Comparison of ENCODE assay signal across 8 cellular contexts in the genomic region with DNA sequence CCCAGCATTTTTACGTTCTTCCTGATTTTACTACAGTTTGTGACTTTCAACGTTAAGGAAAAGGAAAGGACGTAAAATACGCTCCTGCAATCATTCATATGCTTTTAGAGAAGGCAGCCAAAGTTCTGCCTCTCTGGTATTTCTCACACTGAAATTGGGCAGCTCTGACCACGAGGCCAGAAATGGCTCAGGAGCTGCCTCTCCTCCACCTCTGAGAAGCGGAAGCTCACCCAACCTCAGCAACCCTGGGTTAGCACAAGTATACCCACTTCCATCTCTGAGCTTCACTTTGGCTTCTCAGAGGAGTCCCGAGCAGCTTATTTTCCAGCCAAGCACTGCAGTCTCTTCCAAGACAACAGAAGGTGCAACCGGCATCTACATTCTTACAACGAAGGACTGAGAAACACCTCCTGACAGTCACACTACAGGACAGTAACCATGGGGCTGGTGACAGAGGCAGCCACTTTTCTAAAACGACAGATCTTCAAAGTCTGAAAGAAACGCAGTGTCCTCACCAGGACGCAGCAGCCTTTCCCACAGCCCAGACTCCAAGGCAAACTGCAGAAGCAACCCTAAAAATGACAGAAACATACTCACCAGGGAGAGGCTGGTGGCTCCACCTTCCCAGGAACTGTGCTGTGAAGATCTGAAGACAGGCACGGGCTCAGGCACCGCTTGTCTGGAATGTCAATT.
DNase-seq lines count a peak whose midpoint lies in the region; ATAC-seq and TF ChIP-seq lines count a peak whose summit lies in the region.
"Not testable (repeated sequence)": the region's sequence is repeated elsewhere in the genome, so short reads cannot be mapped to it uniquely, and the experiment has no call there.

No MANE protein-coding gene starts in this region.

- not testable (repeated sequence) for H3T11ph ChIP-seq in H9 (ENCODE audit: low read length)

- not testable (repeated sequence) for H3K4ac ChIP-seq in H9 (ENCODE audit: low read depth, low read length); neuronal stem cell (ENCODE audit: low read length)

- not testable (repeated sequence) for H2BK120ac ChIP-seq in H9 (ENCODE audit: low read depth, low read length, poor library complexity, severe bottlenecking); neuronal stem cell (ENCODE audit: low read depth, low read length)

- CTCF ChIA-PET in activated CD4-positive, alpha-beta T cell treated with anti-CD3 and anti-CD28 coated beads for 36 hours (lab: Charles Lee): not testable (repeated sequence)

- H3K4me1 ChIP-seq in H9 (ENCODE audit: insufficient read depth, low read length); HUES64 (ENCODE audit: insufficient read depth, low read length); breast epithelium; neuronal stem cell (ENCODE audit: control insufficient read depth in 2 of 2, insufficient read depth in 1 of 2, low read depth in 1 of 2, low read length in 2 of 2): not testable (repeated sequence)
- H3K4me1 ChIP-seq in tibial nerve: peaks cover 0 to 13% (median 5%) of the 10 kb centered on the region in 4 donors

- H3K9me3 Mint-ChIP-seq in H9; activated CD4-positive, alpha-beta T cell treated with anti-CD3 and anti-CD28 coated beads for 36 hours (ENCODE audit: low read depth): not testable (repeated sequence)

- ATAC-seq in activated CD4-positive, alpha-beta T cell treated with anti-CD3 and anti-CD28 coated beads for 36 hours: peak; percentile 40
- ATAC-seq in left cardiac atrium: peak; percentile 50 to 58

- H3K4me2 ChIP-seq in H9 (ENCODE audit: insufficient read depth, insufficient read length, low read length); neuronal stem cell (ENCODE audit: insufficient read depth, low read length, poor library complexity, severe bottlenecking): not testable (repeated sequence)

- H2BK20ac ChIP-seq in H9 (ENCODE audit: low read depth, low read length, poor library complexity, severe bottlenecking): not testable (repeated sequence)

- not testable (repeated sequence) for H3K27me3 Mint-ChIP-seq in H9 (ENCODE audit: low read depth); activated CD4-positive, alpha-beta T cell treated with anti-CD3 and anti-CD28 coated beads for 36 hours

- DNase-seq in GM12865 (ENCODE audit: low read depth); H9; breast epithelium (ENCODE audit: low spot score in 2 of 2); left cardiac atrium; neuronal stem cell (ENCODE audit: low spot score); tibial nerve (ENCODE audit: low spot score in 2 of 2): not testable (repeated sequence)
- DNase-seq in activated CD4-positive, alpha-beta T cell treated with anti-CD3 and anti-CD28 coated beads for 36 hours: peak; percentile 49

- H3K36me3 ChIP-seq in HUES64 (ENCODE audit: insufficient read depth, low read length); breast epithelium; neuronal stem cell (replicated peaks in 1 of 2; ENCODE audit: control insufficient read depth in 2 of 2, insufficient read depth in 2 of 2, low read length in 2 of 2); tibial nerve: not testable (repeated sequence)

- H3K36me3 Mint-ChIP-seq in H9 (ENCODE audit: insufficient read depth in 1 of 3, low read depth in 3 of 3); activated CD4-positive, alpha-beta T cell treated with anti-CD3 and anti-CD28 coated beads for 36 hours (ENCODE audit: low read depth): not testable (repeated sequence)

- not testable (repeated sequence) for H2AK5ac ChIP-seq in H9 (ENCODE audit: insufficient read length, low read length); neuronal stem cell (ENCODE audit: low read depth, low read length)

- H3K27ac Mint-ChIP-seq in H9; activated CD4-positive, alpha-beta T cell treated with anti-CD3 and anti-CD28 coated beads for 36 hours: not testable (repeated sequence)

- H3K9me3 ChIP-seq in H9 (ENCODE audit: control insufficient read depth, low read depth, low read length); HUES64 (ENCODE audit: insufficient read depth, low read depth, low read length); breast epithelium; neuronal stem cell (replicated peaks in 1 of 2; ENCODE audit: control insufficient read depth in 2 of 2, insufficient read depth in 1 of 2, low read depth in 1 of 2, low read length in 2 of 2); tibial nerve: not testable (repeated sequence)

- WGBS in H9 (ENCODE audit: extremely low coverage, insufficient read length, low lambda C conversion rate): no CpG with 5 or more reads among the region's 14 CpGs
- WGBS in HUES64: 30% methylated on average over 4 of the region's 14 CpGs
- WGBS in neuronal stem cell (ENCODE audit: extremely low coverage in 2 of 2, insufficient read length in 2 of 2, insufficient replicate concordance in 1 of 2), 2 donors: no CpG with 5 or more reads among the region's 14 CpGs
- WGBS in tibial nerve, 2 donors: 0 to 4% methylated on average over 4 to 5 of the region's 14 CpGs

- not testable (repeated sequence) for H4K5ac ChIP-seq in H9 (ENCODE audit: insufficient read length, low read depth, low read length)

- POLR2A ChIA-PET in activated CD4-positive, alpha-beta T cell treated with anti-CD3 and anti-CD28 coated beads for 36 hours (lab: Charles Lee): not testable (repeated sequence)

- peak overlapping the region in 1 of 2 experiments; percentile 21; a peak in 2 of 5 replicates for H3K4me3 Mint-ChIP-seq in H9
- H3K4me3 Mint-ChIP-seq in activated CD4-positive, alpha-beta T cell treated with anti-CD3 and anti-CD28 coated beads for 36 hours: peak overlapping the region; percentile 64

- TF ChIP-seq EP300 in tibial nerve (IDR thresholded peaks at IDR 0.05): not testable (repeated sequence)

- not testable (repeated sequence) for H3K79me1 ChIP-seq in H9 (ENCODE audit: insufficient read depth, low read depth, low read length, poor library complexity, severe bottlenecking); neuronal stem cell (ENCODE audit: low read depth, low read length)

- not testable (repeated sequence) for H3K18ac ChIP-seq in H9 (ENCODE audit: insufficient read length, low read depth, low read length); neuronal stem cell (ENCODE audit: low read length)

- not testable (repeated sequence) for H2AFZ ChIP-seq in H9 (ENCODE audit: low read length)
- H2AFZ ChIP-seq in neuronal stem cell (ENCODE audit: low read length): peak overlapping the region; percentile 53

- not testable (repeated sequence) for H3K79me2 ChIP-seq in H9 (ENCODE audit: insufficient read depth, low read length)

- H3K14ac ChIP-seq in H9 (ENCODE audit: insufficient read depth, low read length); neuronal stem cell (ENCODE audit: low read length): not testable (repeated sequence)

- TF ChIP-seq CTCF in GM12865 (IDR thresholded peaks at IDR 0.05; ENCODE audit: insufficient read depth, low read depth, low read length, missing control alignments); H9 (conservative IDR thresholded peaks at IDR 0.05); breast epithelium (IDR thresholded peaks at IDR 0.05); tibial nerve (IDR thresholded peaks at IDR 0.05): not testable (repeated sequence)

- H3K9ac ChIP-seq in H9 (ENCODE audit: extremely low read depth, insufficient read length, low read length) (peak overlapping the region; percentile 14), HUES64 (ENCODE audit: low read depth, low read length) (peak overlapping the region; percentile 52; the same call in 1 of the 2 replicates)
- H3K9ac ChIP-seq in neuronal stem cell (ENCODE audit: low read depth, low read length, poor library complexity): not testable (repeated sequence)

- H2BK5ac ChIP-seq in H9 (ENCODE audit: insufficient read length, low read length); neuronal stem cell (ENCODE audit: low read length): not testable (repeated sequence)

- not testable (repeated sequence) for H3K4me1 Mint-ChIP-seq in H9
- peaks cover 18% of the 10 kb centered on the region for H3K4me1 Mint-ChIP-seq in activated CD4-positive, alpha-beta T cell treated with anti-CD3 and anti-CD28 coated beads for 36 hours

- H3K4me3 ChIP-seq in GM12865 (ENCODE audit: low read depth, low read length) (0 out of 2 replicates have a peak overlapping the region, but pooled peaks have one; percentile 13), HUES64 (ENCODE audit: low read length) (peak overlapping the region; percentile 42; the same call in 1 of the 2 replicates), breast epithelium (peak overlapping the region; percentile 24 to 56 (median 38)), neuronal stem cell (ENCODE audit: low read length in 2 of 2) (peak overlapping the region in 1 of 2 donors; percentile 50), tibial nerve (peak overlapping the region in 3 of 4 donors; percentile 21 to 35 (median 22))

- H2BK12ac ChIP-seq in H9 (ENCODE audit: insufficient read length, low read depth, low read length); neuronal stem cell (ENCODE audit: low read length): not testable (repeated sequence)

- H3K23ac ChIP-seq in H9 (ENCODE audit: insufficient read length, low read depth, low read length); neuronal stem cell (ENCODE audit: low read depth, low read length, poor library complexity): not testable (repeated sequence)

- H3K27me3 ChIP-seq in H9 (ENCODE audit: insufficient read depth, low read length); HUES64 (ENCODE audit: insufficient read depth, low read length); breast epithelium; neuronal stem cell (ENCODE audit: control insufficient read depth in 3 of 3, insufficient read depth in 3 of 3, low read depth in 1 of 3, low read length in 3 of 3); tibial nerve: not testable (repeated sequence)

- intact Hi-C loops in activated CD4-positive, alpha-beta T cell treated with anti-CD3 and anti-CD28 coated beads for 36 hours (cut with DNase I, micrococcal nuclease); breast epithelium (cut with DNase I; ENCODE audit: low total_unique reads); left cardiac atrium (cut with DNase I): not testable (repeated sequence)

- H4K91ac ChIP-seq in H9 (ENCODE audit: insufficient read length, low read depth, low read length); neuronal stem cell (ENCODE audit: low read depth, low read length, poor library complexity): not testable (repeated sequence)

- H3K56ac ChIP-seq in H9 (ENCODE audit: insufficient read length, low read depth, low read length): not testable (repeated sequence)

- not testable (repeated sequence) for H2BK15ac ChIP-seq in H9 (ENCODE audit: low read depth, low read length); neuronal stem cell (ENCODE audit: low read length)

- not testable (repeated sequence) for TF ChIP-seq POLR2A in breast epithelium (IDR thresholded peaks at IDR 0.05); tibial nerve (IDR thresholded peaks at IDR 0.05)

- not testable (repeated sequence) for H4K20me1 ChIP-seq in H9 (ENCODE audit: control insufficient read depth, insufficient read depth, insufficient read length)

- not testable (repeated sequence) for H4K8ac ChIP-seq in H9 (replicated peaks; ENCODE audit: insufficient read length, low read depth, low read length); neuronal stem cell (ENCODE audit: low read depth, low read length)

- not testable (repeated sequence) for H3K27ac ChIP-seq in H9 (ENCODE audit: insufficient read length, low read depth, low read length); neuronal stem cell (replicated peaks; ENCODE audit: low read length)
- H3K27ac ChIP-seq in HUES64 (ENCODE audit: low read depth, low read length) (peak overlapping the region; percentile 65; the same call in 1 of the 2 replicates), breast epithelium (peak overlapping the region; percentile 72 to 73), tibial nerve (peak overlapping the region in 2 of 4 donors; percentile 58 to 87)

- not testable (repeated sequence) for H3K23me2 ChIP-seq in H9 (ENCODE audit: insufficient read length, low read depth, low read length, poor library complexity, severe bottlenecking)
